2 cellular contexts compared by ENCODE assay signal in genomic region chr19:11776669-11777068, GRCh38. TPM values are rescaled to one million over a fixed set of nuclear protein-coding genes. Genes with fewer than 3 reads are reported as not detected.
"Had no signal": no experiment of that assay in that cellular context is flagged by ENCODE, and none has a peak within 500 bp of the region (broad histone marks: within the 10 kb centered on the region; RNA-seq: fewer than 3 reads in every experiment).

No MANE protein-coding gene starts in this region.

RNA-seq across cellular contexts. Expression of gene ZNF441, which starts 9.9 kb away (rescaled TPM):
- total RNA-seq: H7 had no signal

RNA-seq across cellular contexts. Expression of gene ZNF491, which starts 21.7 kb away (rescaled TPM):
- total RNA-seq: H4 had no signal

RNA-seq across cellular contexts. Expression of gene ZNF823, which starts 37.9 kb away (rescaled TPM):
- total RNA-seq: H7 had no signal
